ENCODE assay signal across 1 cellular context in genomic region chr6:157049126-157049525, GRCh38.
TF ChIP-seq lines count a peak whose summit lies in the region.

No MANE protein-coding gene starts in this region.

TF ChIP-seq in GM23338, 12 proteins besides CTCF, POLR2A, EP300 and RAD21:
- no peak for TF ChIP-seq ETS1 (IDR thresholded peaks at IDR 0.05)
